In the genomic region with DNA sequence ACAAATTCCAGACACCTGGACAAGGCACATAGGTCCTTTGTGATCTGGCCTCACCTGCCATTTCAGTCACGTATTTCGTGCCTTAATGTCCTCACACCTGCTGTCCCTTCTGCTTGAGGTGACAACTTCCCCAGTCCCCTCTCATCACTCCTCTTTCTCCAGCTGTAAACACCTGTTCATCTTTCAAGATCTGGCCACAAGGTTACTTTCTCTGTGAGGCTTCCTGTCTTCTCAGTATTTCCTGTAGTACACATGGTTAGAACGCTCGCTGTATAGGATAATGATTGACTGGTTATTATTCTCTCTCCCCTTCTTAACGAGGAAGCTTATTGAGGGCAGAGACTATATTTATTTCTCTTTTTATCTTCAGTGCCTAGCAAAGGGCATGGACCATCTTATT, we compare ENCODE assay signal across 14 cellular contexts.
DNase-seq lines count a peak whose midpoint lies in the region; ATAC-seq and TF ChIP-seq lines count a peak whose summit lies in the region.
"Had no signal": no experiment of that assay in that cellular context is flagged by ENCODE, and none has a peak within 500 bp of the region (broad histone marks: within the 10 kb centered on the region; RNA-seq: fewer than 3 reads in every experiment).

No MANE protein-coding gene starts in this region.

- no peak overlapping the region for H4K8ac ChIP-seq in neuronal stem cell (ENCODE audit: low read depth, low read length)

- WGBS in neuronal stem cell (ENCODE audit: extremely low coverage in 2 of 2, insufficient read length in 2 of 2, insufficient replicate concordance in 1 of 2), 2 donors, result no CpG with 5 or more reads among the region's 5 CpGs

- H3K4ac ChIP-seq in neuronal stem cell (ENCODE audit: low read length), result no peak overlapping the region

- peak; percentile 63 for DNase-seq in activated CD4-positive, alpha-beta T cell treated with anti-CD3 and anti-CD28 coated beads, Interleukin-2, amount 10 ng/mL, durations not matched to agents 24 days and 14 days
- no peak for DNase-seq in activated CD4-positive, alpha-beta T cell treated with anti-CD3 and anti-CD28 coated beads for 1 hour
- DNase-seq in activated CD8-positive, alpha-beta T cell treated with anti-CD3 and anti-CD28 coated beads, Interleukin-2, amount 10 ng/mL, durations not matched to agents 7 days and 5 days, result peak; percentile 32
- DNase-seq in AG08396 (ENCODE audit: low spot score) (no peak), neuronal stem cell (ENCODE audit: low spot score) (no peak), GM10266 (ENCODE audit: extremely low spot score) (no peak)
- DNase-seq: activated B cell treated with CpG ODN at 0.5 μM for 24 hours, activated gamma-delta T cell, NCI-H1048 had no signal

- no peak overlapping the region for H3K4me3 ChIP-seq in neuronal stem cell (ENCODE audit: low read length in 2 of 2)
- H3K4me3 ChIP-seq: cardiac muscle cell, SJSA1 had no signal

- no peak overlapping the region for H2BK15ac ChIP-seq in neuronal stem cell (ENCODE audit: low read length)

- POLR2A ChIA-PET in activated CD8-positive, alpha-beta T cell treated with anti-CD3 and anti-CD28 coated beads, Interleukin-2, amount 10 ng/mL, durations not matched to agents 7 days and 5 days (lab: Charles Lee), result no interaction called here

- no peaks in the 10 kb centered on the region for H3K9me3 Mint-ChIP-seq in activated CD4-positive, alpha-beta T cell treated with anti-CD3 and anti-CD28 coated beads, Interleukin-2, amount 10 ng/mL, durations not matched to agents 24 days and 14 days
- no peaks in the 10 kb centered on the region for H3K9me3 Mint-ChIP-seq in activated CD8-positive, alpha-beta T cell treated with anti-CD3 and anti-CD28 coated beads, Interleukin-2, amount 10 ng/mL, durations not matched to agents 7 days and 5 days (ENCODE audit: insufficient read depth)
- H3K9me3 Mint-ChIP-seq: activated B cell treated with CpG ODN at 0.5 μM for 24 hours had no signal

- no peaks in the 10 kb centered on the region for H3K27me3 ChIP-seq in neuronal stem cell (ENCODE audit: control insufficient read depth in 3 of 3, insufficient read depth in 3 of 3, low read depth in 1 of 3, low read length in 3 of 3)
- H3K27me3 ChIP-seq: cardiac muscle cell, SJSA1 had no signal

- H3K36me3 ChIP-seq in neuronal stem cell (replicated peaks in 1 of 2; ENCODE audit: control insufficient read depth in 2 of 2, insufficient read depth in 2 of 2, low read length in 2 of 2), result no peaks in the 10 kb centered on the region
- H3K36me3 ChIP-seq: cardiac muscle cell, SJSA1 had no signal

- H2AFZ ChIP-seq in neuronal stem cell (ENCODE audit: low read length), result no peak overlapping the region

- H2BK5ac ChIP-seq in neuronal stem cell (ENCODE audit: low read length), result no peak overlapping the region

- H4K91ac ChIP-seq in neuronal stem cell (ENCODE audit: low read depth, low read length, poor library complexity), result no peak overlapping the region

- no peak overlapping the region for H2AK5ac ChIP-seq in neuronal stem cell (ENCODE audit: low read depth, low read length)

- TF ChIP-seq CTCF in GM10266 (IDR thresholded peaks at IDR 0.05; ENCODE audit: control insufficient read depth, insufficient read depth, low read depth, missing control alignments), result no peak

- no peak overlapping the region for H2BK120ac ChIP-seq in neuronal stem cell (ENCODE audit: low read depth, low read length)

- H3K9me3 ChIP-seq in neuronal stem cell (replicated peaks in 1 of 2; ENCODE audit: control insufficient read depth in 2 of 2, insufficient read depth in 1 of 2, low read depth in 1 of 2, low read length in 2 of 2), result no peaks in the 10 kb centered on the region
- H3K9me3 ChIP-seq: SJSA1 had no signal

- no peaks in the 10 kb centered on the region for H3K36me3 Mint-ChIP-seq in activated CD4-positive, alpha-beta T cell treated with anti-CD3 and anti-CD28 coated beads, Interleukin-2, amount 10 ng/mL, durations not matched to agents 24 days and 14 days (ENCODE audit: low read depth)
- peaks cover 12% of the 10 kb centered on the region for H3K36me3 Mint-ChIP-seq in activated CD8-positive, alpha-beta T cell treated with anti-CD3 and anti-CD28 coated beads, Interleukin-2, amount 10 ng/mL, durations not matched to agents 7 days and 5 days (ENCODE audit: low read depth)

- CTCF ChIA-PET in activated CD8-positive, alpha-beta T cell treated with anti-CD3 and anti-CD28 coated beads, Interleukin-2, amount 10 ng/mL, durations not matched to agents 7 days and 5 days (lab: Charles Lee), result interaction anchor here (0.9 kb wide), 1 partner anchor 122 kb away, joined by 3 read pairs; no protein-coding TSS in a partner anchor

- peak; percentile 95 for ATAC-seq in GM21528 (IDR thresholded peaks at IDR 0.05; ENCODE audit: low FRiP score, unreplicated experiment)
- ATAC-seq in HG03095 (IDR thresholded peaks at IDR 0.05; ENCODE audit: unreplicated experiment), result peak; percentile 93
- peak; percentile 86 for ATAC-seq in activated CD8-positive, alpha-beta T cell treated with anti-CD3 and anti-CD28 coated beads, Interleukin-2, amount 10 ng/mL, durations not matched to agents 7 days and 5 days

- no peak overlapping the region for H3K9ac ChIP-seq in neuronal stem cell (ENCODE audit: low read depth, low read length, poor library complexity)

- H3K14ac ChIP-seq in neuronal stem cell (ENCODE audit: low read length), result no peak overlapping the region

- intact Hi-C loops in activated CD4-positive, alpha-beta T cell treated with anti-CD3 and anti-CD28 coated beads, Interleukin-2, amount 10 ng/mL, durations not matched to agents 24 days and 14 days (cut with micrococcal nuclease), result no loop called here

- H3K27ac Mint-ChIP-seq in activated CD4-positive, alpha-beta T cell treated with anti-CD3 and anti-CD28 coated beads, Interleukin-2, amount 10 ng/mL, durations not matched to agents 24 days and 14 days, result no peak overlapping the region
- peak overlapping the region; percentile 71 for H3K27ac Mint-ChIP-seq in activated CD8-positive, alpha-beta T cell treated with anti-CD3 and anti-CD28 coated beads, Interleukin-2, amount 10 ng/mL, durations not matched to agents 7 days and 5 days
- H3K27ac Mint-ChIP-seq: activated B cell treated with CpG ODN at 0.5 μM for 24 hours had no signal

- peaks cover 4 to 5% of the 10 kb centered on the region in 2 donors for H3K4me1 ChIP-seq in neuronal stem cell (ENCODE audit: control insufficient read depth in 2 of 2, insufficient read depth in 1 of 2, low read depth in 1 of 2, low read length in 2 of 2)

- no peak overlapping the region for H3K18ac ChIP-seq in neuronal stem cell (ENCODE audit: low read length)

- H3K27ac ChIP-seq in neuronal stem cell (replicated peaks; ENCODE audit: low read length), result no peak overlapping the region
- H3K27ac ChIP-seq: cardiac muscle cell, HL-60, SJSA1 had no signal

- H3K79me1 ChIP-seq in neuronal stem cell (ENCODE audit: low read depth, low read length), result no peaks in the 10 kb centered on the region

- H3K4me2 ChIP-seq in neuronal stem cell (ENCODE audit: insufficient read depth, low read length, poor library complexity, severe bottlenecking), result no peak overlapping the region

- no peak overlapping the region for H2BK12ac ChIP-seq in neuronal stem cell (ENCODE audit: low read length)

- peaks cover 12% of the 10 kb centered on the region for H3K27me3 Mint-ChIP-seq in activated CD4-positive, alpha-beta T cell treated with anti-CD3 and anti-CD28 coated beads, Interleukin-2, amount 10 ng/mL, durations not matched to agents 24 days and 14 days
- no peaks in the 10 kb centered on the region for H3K27me3 Mint-ChIP-seq in activated CD8-positive, alpha-beta T cell treated with anti-CD3 and anti-CD28 coated beads, Interleukin-2, amount 10 ng/mL, durations not matched to agents 7 days and 5 days (ENCODE audit: low read depth)
- H3K27me3 Mint-ChIP-seq: activated B cell treated with CpG ODN at 0.5 μM for 24 hours had no signal

- H3K4me3 Mint-ChIP-seq in activated CD4-positive, alpha-beta T cell treated with anti-CD3 and anti-CD28 coated beads, Interleukin-2, amount 10 ng/mL, durations not matched to agents 24 days and 14 days, result peak overlapping the region; percentile 43
- no peak overlapping the region for H3K4me3 Mint-ChIP-seq in activated CD8-positive, alpha-beta T cell treated with anti-CD3 and anti-CD28 coated beads, Interleukin-2, amount 10 ng/mL, durations not matched to agents 7 days and 5 days
- H3K4me3 Mint-ChIP-seq: activated B cell treated with CpG ODN at 0.5 μM for 24 hours had no signal

- no peak overlapping the region for H3K23ac ChIP-seq in neuronal stem cell (ENCODE audit: low read depth, low read length, poor library complexity)

- H3K4me1 Mint-ChIP-seq in activated CD4-positive, alpha-beta T cell treated with anti-CD3 and anti-CD28 coated beads, Interleukin-2, amount 10 ng/mL, durations not matched to agents 24 days and 14 days, result peaks cover 16% of the 10 kb centered on the region
- H3K4me1 Mint-ChIP-seq in activated CD8-positive, alpha-beta T cell treated with anti-CD3 and anti-CD28 coated beads, Interleukin-2, amount 10 ng/mL, durations not matched to agents 7 days and 5 days (ENCODE audit: low read depth), result peaks cover 36% of the 10 kb centered on the region
- H3K4me1 Mint-ChIP-seq: activated B cell treated with CpG ODN at 0.5 μM for 24 hours had no signal

Comparison
In these comparisons a context has a peak if more than half of its experiments do, and no peak if none do; other contexts are left out.
1. DNase-seq: peak in activated CD4-positive, alpha-beta T cell treated with anti-CD3 and anti-CD28 coated beads, Interleukin-2, amount 10 ng/mL, durations not matched to agents 24 days and 14 days (single experiment) and activated CD8-positive, alpha-beta T cell treated with anti-CD3 and anti-CD28 coated beads, Interleukin-2, amount 10 ng/mL, durations not matched to agents 7 days and 5 days (single experiment); none in activated CD4-positive, alpha-beta T cell treated with anti-CD3 and anti-CD28 coated beads for 1 hour (single experiment), AG08396 (single experiment), neuronal stem cell (single experiment) and GM10266 (single experiment).
2. Peak in every context shown above with its lines, with median percentiles within 50 percentile points of each other: ATAC-seq.